ENCODE assay signal across 1 cellular context in genomic region chr9:128362774-128363173, GRCh38.
TF ChIP-seq lines count a peak whose summit lies in the region.

No MANE protein-coding gene starts in this region.

TF ChIP-seq in HCT116, 20 proteins besides CTCF, POLR2A, EP300 and RAD21 (continued from another document):
- TF ChIP-seq ZBTB33 (IDR thresholded peaks at IDR 0.05; ENCODE audit: extremely low read depth, insufficient replicate concordance, low read length) (no peak), SIN3A (IDR thresholded peaks at IDR 0.05; ENCODE audit: low read depth) (no peak), REST (IDR thresholded peaks at IDR 0.05; ENCODE audit: low read depth) (no peak), JUND (IDR thresholded peaks at IDR 0.05) (no peak)
